Comparison of ENCODE assay signal across 8 cellular contexts in the genomic region with DNA sequence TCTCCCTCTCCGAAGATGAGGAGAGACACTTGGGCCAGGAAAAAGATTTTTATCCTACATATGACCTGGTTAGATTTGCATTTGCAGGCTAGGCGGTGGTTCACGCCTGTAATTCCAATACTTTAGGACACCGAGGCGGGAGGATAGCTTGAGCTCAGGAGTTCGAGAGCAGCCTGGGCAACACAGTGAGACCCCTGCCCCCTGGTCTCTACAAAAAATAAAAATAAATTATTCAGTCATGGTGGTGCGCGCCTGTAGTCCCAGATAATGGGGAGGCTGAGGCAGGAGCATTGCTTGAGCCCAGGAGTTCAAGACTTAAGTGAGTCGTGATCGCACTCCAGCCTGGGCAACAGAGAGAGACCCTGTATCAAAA. TPM values are rescaled to one million over a fixed set of nuclear protein-coding genes. Genes with fewer than 3 reads are reported as not detected.
DNase-seq lines count a peak whose midpoint lies in the region; ATAC-seq lines count a peak whose summit lies in the region.

No MANE protein-coding gene starts in this region.

- DNase-seq in activated T-helper 1 cell treated with anti-CD3 and anti-CD28 coated beads, Interleukin-12 subunit alpha, Interleukin-12 subunit beta, Interleukin-2, Interleukin-4 antibody, amounts not matched to agents 30 ng/mL and 10 ng/mL and 1 ng/mL, durations not matched to agents 14 hours and 24 hours and 36 hours (ENCODE audit: low spot score): no peak
- DNase-seq in stimulated activated naive B cell treated with anti-CD40 and anti-IgM and Interleukin-4, amounts not matched to agents 10 μg/mL and 1 μg/mL and 100 μg/mL, for 72 hours: no peak
- DNase-seq in posterior cingulate gyrus: no peak

- H3K36me3 ChIP-seq in HUES48 (ENCODE audit: control insufficient read depth, insufficient read depth, low read length) (peaks cover 31% of the 10 kb centered on the region), iPS-20b (ENCODE audit: insufficient read depth, low read depth, low read length) (peaks cover 32% of the 10 kb centered on the region)

- H3K4me3 ChIP-seq in HUES48 (ENCODE audit: low read depth, low read length) (peak overlapping the region; percentile 78), iPS-20b (ENCODE audit: low read length) (peak overlapping the region; percentile 67)

- H3K27ac ChIP-seq in HUES48 (ENCODE audit: low read depth, low read length): no peak overlapping the region
- no peak overlapping the region for H3K27ac ChIP-seq in iPS-20b (ENCODE audit: low read length)

- peaks cover 5% of the 10 kb centered on the region for H3K27me3 Mint-ChIP-seq in activated T-helper 1 cell treated with anti-CD3 and anti-CD28 coated beads, Interleukin-12 subunit alpha, Interleukin-12 subunit beta, Interleukin-2, Interleukin-4 antibody, amounts not matched to agents 30 ng/mL and 10 ng/mL and 1 ng/mL, durations not matched to agents 14 hours and 24 hours and 36 hours (ENCODE audit: insufficient read depth)
- no peaks in the 10 kb centered on the region for H3K27me3 Mint-ChIP-seq in stimulated activated naive B cell treated with anti-CD40 and anti-IgM and Interleukin-4, amounts not matched to agents 10 μg/mL and 1 μg/mL and 100 μg/mL, for 72 hours

- H3K27ac Mint-ChIP-seq in activated T-helper 1 cell treated with anti-CD3 and anti-CD28 coated beads, Interleukin-12 subunit alpha, Interleukin-12 subunit beta, Interleukin-2, Interleukin-4 antibody, amounts not matched to agents 30 ng/mL and 10 ng/mL and 1 ng/mL, durations not matched to agents 14 hours and 24 hours and 36 hours: no peak overlapping the region
- no peak overlapping the region for H3K27ac Mint-ChIP-seq in stimulated activated naive B cell treated with anti-CD40 and anti-IgM and Interleukin-4, amounts not matched to agents 10 μg/mL and 1 μg/mL and 100 μg/mL, for 72 hours

- intact Hi-C loops in activated T-helper 1 cell treated with anti-CD3 and anti-CD28 coated beads, Interleukin-12 subunit alpha, Interleukin-12 subunit beta, Interleukin-2, Interleukin-4 antibody, amounts not matched to agents 30 ng/mL and 10 ng/mL and 1 ng/mL, durations not matched to agents 14 hours and 24 hours and 36 hours (cut with micrococcal nuclease): loop anchor here (1.0 to 5.0 kb wide), 3 partner anchors 8 to 38 kb away; a partner anchor contains a TSS
- intact Hi-C loops in posterior cingulate gyrus (cut with DNase I): no loop called here

- H3K9me3 Mint-ChIP-seq in activated T-helper 1 cell treated with anti-CD3 and anti-CD28 coated beads, Interleukin-12 subunit alpha, Interleukin-12 subunit beta, Interleukin-2, Interleukin-4 antibody, amounts not matched to agents 30 ng/mL and 10 ng/mL and 1 ng/mL, durations not matched to agents 14 hours and 24 hours and 36 hours: no peaks in the 10 kb centered on the region
- H3K9me3 Mint-ChIP-seq in stimulated activated naive B cell treated with anti-CD40 and anti-IgM and Interleukin-4, amounts not matched to agents 10 μg/mL and 1 μg/mL and 100 μg/mL, for 72 hours: no peaks in the 10 kb centered on the region

- H3K27me3 ChIP-seq in HUES48 (ENCODE audit: control insufficient read depth, insufficient read depth, low read length) (no peaks in the 10 kb centered on the region), iPS-20b (ENCODE audit: insufficient read depth, low read length) (no peaks in the 10 kb centered on the region)

- peaks cover 3% of the 10 kb centered on the region; the same call in 1 of the 2 replicates for H3K4me1 ChIP-seq in HUES48 (ENCODE audit: control insufficient read depth, insufficient read depth, low read length)
- peaks cover 3% of the 10 kb centered on the region; the same call in 1 of the 2 replicates for H3K4me1 ChIP-seq in iPS-20b (ENCODE audit: insufficient read depth, low read length)

- peak overlapping the region; percentile 94 for H3K4me3 Mint-ChIP-seq in activated T-helper 1 cell treated with anti-CD3 and anti-CD28 coated beads, Interleukin-12 subunit alpha, Interleukin-12 subunit beta, Interleukin-2, Interleukin-4 antibody, amounts not matched to agents 30 ng/mL and 10 ng/mL and 1 ng/mL, durations not matched to agents 14 hours and 24 hours and 36 hours
- H3K4me3 Mint-ChIP-seq in stimulated activated naive B cell treated with anti-CD40 and anti-IgM and Interleukin-4, amounts not matched to agents 10 μg/mL and 1 μg/mL and 100 μg/mL, for 72 hours: peak overlapping the region; percentile 91 to 98

- H3K36me3 Mint-ChIP-seq in activated T-helper 1 cell treated with anti-CD3 and anti-CD28 coated beads, Interleukin-12 subunit alpha, Interleukin-12 subunit beta, Interleukin-2, Interleukin-4 antibody, amounts not matched to agents 30 ng/mL and 10 ng/mL and 1 ng/mL, durations not matched to agents 14 hours and 24 hours and 36 hours (ENCODE audit: low read depth): peaks cover 11% of the 10 kb centered on the region
- H3K36me3 Mint-ChIP-seq in stimulated activated naive B cell treated with anti-CD40 and anti-IgM and Interleukin-4, amounts not matched to agents 10 μg/mL and 1 μg/mL and 100 μg/mL, for 72 hours: peaks cover 14 to 17% of the 10 kb centered on the region in 2 donors

- no peak for ATAC-seq in stimulated activated naive B cell treated with anti-CD40 and anti-IgM and Interleukin-4, amounts not matched to agents 10 μg/mL and 1 μg/mL and 100 μg/mL, for 72 hours (replicated peaks)
- ATAC-seq in HG03095 (IDR thresholded peaks at IDR 0.05; ENCODE audit: unreplicated experiment): no peak
- no peak for ATAC-seq in GM18511 (IDR thresholded peaks at IDR 0.05; ENCODE audit: unreplicated experiment)
- ATAC-seq in GM21515 (IDR thresholded peaks at IDR 0.05; ENCODE audit: unreplicated experiment): no peak

- H3K9ac ChIP-seq in HUES48 (ENCODE audit: low read depth, low read length) (0 out of 2 replicates have a peak overlapping the region, but pooled peaks have one; percentile 40), iPS-20b (ENCODE audit: low read depth, low read length) (peak overlapping the region; percentile 86; the same call in 1 of the 2 replicates)

- peaks cover 18% of the 10 kb centered on the region for H3K4me1 Mint-ChIP-seq in activated T-helper 1 cell treated with anti-CD3 and anti-CD28 coated beads, Interleukin-12 subunit alpha, Interleukin-12 subunit beta, Interleukin-2, Interleukin-4 antibody, amounts not matched to agents 30 ng/mL and 10 ng/mL and 1 ng/mL, durations not matched to agents 14 hours and 24 hours and 36 hours (ENCODE audit: low read depth)
- H3K4me1 Mint-ChIP-seq in stimulated activated naive B cell treated with anti-CD40 and anti-IgM and Interleukin-4, amounts not matched to agents 10 μg/mL and 1 μg/mL and 100 μg/mL, for 72 hours: peaks cover 12 to 16% of the 10 kb centered on the region in 2 donors

- H3K9me3 ChIP-seq in HUES48 (ENCODE audit: control insufficient read depth, insufficient read depth, low read length) (no peaks in the 10 kb centered on the region), iPS-20b (ENCODE audit: insufficient read depth, low read depth, low read length) (no peaks in the 10 kb centered on the region)

RNA-seq across cellular contexts. Expression of a gene that starts 7.9 kb away (rescaled TPM):
- 43.0 and 49.5 TPM in 2 replicates for total RNA-seq in activated T-helper 1 cell treated with anti-CD3 and anti-CD28 coated beads, Interleukin-12 subunit alpha, Interleukin-12 subunit beta, Interleukin-2, Interleukin-4 antibody, amounts not matched to agents 30 ng/mL and 10 ng/mL and 1 ng/mL, durations not matched to agents 14 hours and 24 hours and 36 hours

RNA-seq across cellular contexts. Expression of a gene that starts 12.5 kb away (rescaled TPM):
- total RNA-seq in activated T-helper 1 cell treated with anti-CD3 and anti-CD28 coated beads, Interleukin-12 subunit alpha, Interleukin-12 subunit beta, Interleukin-2, Interleukin-4 antibody, amounts not matched to agents 30 ng/mL and 10 ng/mL and 1 ng/mL, durations not matched to agents 14 hours and 24 hours and 36 hours: 183 and 186 TPM in 2 replicates

RNA-seq across cellular contexts. Expression of a gene that starts 13.3 kb away (rescaled TPM):
- total RNA-seq in activated T-helper 1 cell treated with anti-CD3 and anti-CD28 coated beads, Interleukin-12 subunit alpha, Interleukin-12 subunit beta, Interleukin-2, Interleukin-4 antibody, amounts not matched to agents 30 ng/mL and 10 ng/mL and 1 ng/mL, durations not matched to agents 14 hours and 24 hours and 36 hours: 41.6 and 45.0 TPM in 2 replicates

RNA-seq across cellular contexts. Expression of a gene that starts 27.5 kb away (rescaled TPM):
- total RNA-seq in activated T-helper 1 cell treated with anti-CD3 and anti-CD28 coated beads, Interleukin-12 subunit alpha, Interleukin-12 subunit beta, Interleukin-2, Interleukin-4 antibody, amounts not matched to agents 30 ng/mL and 10 ng/mL and 1 ng/mL, durations not matched to agents 14 hours and 24 hours and 36 hours: 0.52 and 0.83 TPM in 2 replicates

RNA-seq across cellular contexts. Expression of a gene that starts 27.9 kb away (rescaled TPM):
- 23.0 and 25.7 TPM in 2 replicates for total RNA-seq in activated T-helper 1 cell treated with anti-CD3 and anti-CD28 coated beads, Interleukin-12 subunit alpha, Interleukin-12 subunit beta, Interleukin-2, Interleukin-4 antibody, amounts not matched to agents 30 ng/mL and 10 ng/mL and 1 ng/mL, durations not matched to agents 14 hours and 24 hours and 36 hours
